ENCODE assay signal across 8 cellular contexts in genomic region chr11:834371-835316, GRCh38. TPM values are rescaled to one million over a fixed set of nuclear protein-coding genes. Genes with fewer than 3 reads are reported as not detected.
DNase-seq lines count a peak whose midpoint lies in the region; ATAC-seq and TF ChIP-seq lines count a peak whose summit lies in the region.

No MANE protein-coding gene starts in this region.

- H3K9me3 ChIP-seq in GM23248 (ENCODE audit: low read depth), result no peaks in the 10 kb centered on the region

- in situ Hi-C loops in GM23248 (cut with MboI), result no loop called here

- H3K4me3 ChIP-seq in GM23248, result peak overlapping the region; percentile 92
- H3K4me3 ChIP-seq in fibroblast of mammary gland (ENCODE audit: control insufficient read depth, low read depth, low read length), result peak overlapping the region; percentile 37

- H3K4me1 ChIP-seq in GM23248 (ENCODE audit: insufficient read depth), result peaks cover 15% of the 10 kb centered on the region; the same call in 1 of the 2 replicates

- peak overlapping the region; percentile 81 for H3K4me2 ChIP-seq in GM23248 (ENCODE audit: unreplicated experiment)

- peaks cover 9% of the 10 kb centered on the region for H3K36me3 ChIP-seq in GM23248 (ENCODE audit: low read depth)

- peak overlapping the region; percentile 78 for H3K4me3 Mint-ChIP-seq in osteocyte (ENCODE audit: unreplicated experiment)

- peaks cover 50% of the 10 kb centered on the region for H3K4me1 Mint-ChIP-seq in osteocyte (ENCODE audit: unreplicated experiment)

- no peaks in the 10 kb centered on the region for H4K20me1 ChIP-seq in GM23248 (ENCODE audit: insufficient read depth)

- POLR2A ChIA-PET in GM10248 (lab: Yijun Ruan, JAX), result interaction anchor here (0.6 to 1.3 kb wide), 2 partner anchors 16 to 175 kb away, joined by 4 to 5 read pairs; partner anchors contain the start of gene PNPLA2

- H3K27ac Mint-ChIP-seq in osteocyte (ENCODE audit: unreplicated experiment), result peak overlapping the region; percentile 90

- peaks cover 52% of the 10 kb centered on the region for H3K79me2 ChIP-seq in GM23248 (ENCODE audit: insufficient read depth)

- CTCF ChIA-PET in GM10248 (lab: Yijun Ruan, JAX), result interaction anchor here (1.9 kb wide), 1 partner anchor 13 kb away, joined by 8 read pairs; no protein-coding TSS in a partner anchor

- H2AFZ ChIP-seq in GM23248, result no peak overlapping the region

- no peaks in the 10 kb centered on the region for H3K9me2 ChIP-seq in GM23248 (ENCODE audit: insufficient read depth)

- ATAC-seq in GM18520 (IDR thresholded peaks at IDR 0.05; ENCODE audit: unreplicated experiment), result no peak

- H3K27me3 ChIP-seq in GM23248 (replicated peaks; ENCODE audit: insufficient read depth), result no peaks in the 10 kb centered on the region

- H3K27me3 Mint-ChIP-seq in osteocyte (ENCODE audit: unreplicated experiment), result no peaks in the 10 kb centered on the region

- DNase-seq in GM23248 (peak; percentile 92), UCSD-AML1 (lab: John Stamatoyannopoulos, UW; ENCODE audit: unreplicated experiment) (peak; percentile 38), fibroblast of mammary gland (ENCODE audit: low read depth) (peak; percentile 62), osteocyte (ENCODE audit: extremely low spot score, unreplicated experiment) (peak; percentile 94), T-helper 1 cell (no peak), ureter (ENCODE audit: low spot score) (no peak), GM10248 (ENCODE audit: extremely low spot score) (no peak)

- peak overlapping the region; percentile 98 for H3K27ac ChIP-seq in GM23248

- peak overlapping the region; percentile 97 for H3K9ac ChIP-seq in GM23248

- TF ChIP-seq CTCF in fibroblast of mammary gland (conservative IDR thresholded peaks at IDR 0.05; ENCODE audit: control insufficient read depth, insufficient read depth, low read depth, low read length), result no peak
- no peak for TF ChIP-seq CTCF in osteocyte (IDR thresholded peaks at IDR 0.05)
- TF ChIP-seq CTCF in GM10248 (IDR thresholded peaks at IDR 0.05; ENCODE audit: control extremely low read depth, extremely low read depth, low read depth, missing control alignments), result no peak

- H3K36me3 Mint-ChIP-seq in osteocyte (ENCODE audit: unreplicated experiment), result peaks cover 2% of the 10 kb centered on the region

- WGBS in GM23248 (ENCODE audit: low coverage in 1 of 2, low lambda C conversion rate in 2 of 2, missing lambda C conversion rate in 2 of 2), 2 experiments, result 3 to 5% methylated on average over 23 to 24 of the region's 31 CpGs

- H3F3A ChIP-seq in GM23248 (ENCODE audit: insufficient read depth), result peaks cover 13% of the 10 kb centered on the region

- no peaks in the 10 kb centered on the region for H3K9me3 Mint-ChIP-seq in osteocyte (ENCODE audit: unreplicated experiment)

RNA-seq across cellular contexts. Expression of gene CD151, which starts 1.9 kb away (rescaled TPM):
- total RNA-seq in GM23248 (2014; rRNA removed; shearing (Covaris generic)), result 1,651 and 1,751 TPM in 2 replicates
- polyA plus RNA-seq in GM23248 (2016; fragmentation: Nextera tagmentation; extraction: Ambion mirVana), result 796 and 807 TPM in 2 replicates
- total RNA-seq in osteocyte (377 and 379 TPM in 2 replicates), ureter (241 TPM)

RNA-seq across cellular contexts. Expression of gene CRACR2B, which starts 6.9 kb away (rescaled TPM):
- 0.38 and 2.3 TPM in 2 replicates for total RNA-seq in GM23248 (2014; rRNA removed; shearing (Covaris generic))
- polyA plus RNA-seq in GM23248 (2016; fragmentation: Nextera tagmentation; extraction: Ambion mirVana), result 1.2 and 2.0 TPM in 2 replicates
- total RNA-seq in osteocyte (3.9 and 4.2 TPM in 2 replicates), ureter (45.8 TPM)

RNA-seq across cellular contexts. Expression of gene POLR2L, which starts 7.7 kb away (rescaled TPM):
- 67.8 and 113 TPM in 2 replicates for total RNA-seq in GM23248 (2014; rRNA removed; shearing (Covaris generic))
- polyA plus RNA-seq in GM23248 (2016; fragmentation: Nextera tagmentation; extraction: Ambion mirVana), result 804 and 820 TPM in 2 replicates
- 170 and 193 TPM in 2 replicates for total RNA-seq in osteocyte
- total RNA-seq in ureter, result 112 TPM

RNA-seq across cellular contexts. Expression of gene TSPAN4, which starts 8.0 kb away (rescaled TPM):
- 340 and 393 TPM in 2 replicates for total RNA-seq in GM23248 (2014; rRNA removed; shearing (Covaris generic))
- polyA plus RNA-seq in GM23248 (2016; fragmentation: Nextera tagmentation; extraction: Ambion mirVana), result 343 and 344 TPM in 2 replicates
- total RNA-seq in osteocyte (163 and 175 TPM in 2 replicates), ureter (47.2 TPM)

RNA-seq across cellular contexts. Expression of gene PNPLA2, which starts 15.9 kb away (rescaled TPM):
- total RNA-seq in GM23248 (2014; rRNA removed; shearing (Covaris generic)), result 35.2 and 38.7 TPM in 2 replicates
- polyA plus RNA-seq in GM23248 (2016; fragmentation: Nextera tagmentation; extraction: Ambion mirVana), result 87.6 and 98.1 TPM in 2 replicates
- 83.8 and 96.4 TPM in 2 replicates for total RNA-seq in osteocyte
- 118 TPM for total RNA-seq in ureter

Comparison
In these comparisons a context has a peak if more than half of its experiments do, and no peak if none do; other contexts are left out.
1. DNase-seq: peak in GM23248 (single experiment), UCSD-AML1 (single experiment), fibroblast of mammary gland (single experiment) and osteocyte (single experiment); none in T-helper 1 cell (0 of 5), ureter (single experiment) and GM10248 (single experiment).